Comparison of ENCODE assay signal across 8 cellular contexts in the genomic region with DNA sequence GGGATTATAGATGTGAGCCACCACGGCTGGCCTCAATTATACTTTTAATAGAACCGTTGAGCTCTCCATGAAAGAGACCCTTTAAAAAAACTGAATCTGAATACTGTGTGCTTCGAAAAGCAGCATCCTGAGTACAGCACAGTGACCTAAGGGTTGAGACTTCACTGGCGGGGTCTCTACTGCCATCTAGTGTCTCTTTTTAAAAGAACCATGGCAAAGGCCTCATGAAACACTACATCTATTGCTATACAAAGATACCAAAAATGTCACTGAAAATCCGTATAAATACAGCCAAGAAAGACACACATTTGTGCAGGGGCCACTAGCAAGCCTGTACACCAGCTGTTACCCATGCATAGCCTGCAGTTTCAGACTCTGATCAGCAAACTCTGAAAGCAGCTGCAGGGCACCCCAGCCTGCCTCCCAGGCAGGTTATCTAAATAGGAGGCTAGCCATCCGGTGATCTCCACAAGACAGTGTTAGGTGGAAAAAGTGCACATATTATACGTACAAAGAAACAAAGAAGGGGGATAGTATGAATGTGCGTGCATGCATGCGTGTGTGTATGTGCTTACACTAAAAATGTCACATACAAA. TPM values are rescaled to one million over a fixed set of nuclear protein-coding genes. Genes with fewer than 3 reads are reported as not detected.
A peak's percentile ranks its signal among the peaks of the same experiment; 100 is the strongest.
DNase-seq lines count a peak whose midpoint lies in the region; ATAC-seq, FAIRE-seq and TF ChIP-seq lines count a peak whose summit lies in the region.

No MANE protein-coding gene starts in this region.

- H3K4me3 Mint-ChIP-seq in T-cell = no peak overlapping the region

- no peaks in the 10 kb centered on the region for H3K9me3 ChIP-seq in A549

- peaks cover 33% of the 10 kb centered on the region for H3K36me3 Mint-ChIP-seq in T-cell

- no peak overlapping the region for H3K4me3 ChIP-seq in A549
- H3K4me3 ChIP-seq in kidney epithelial cell (ENCODE audit: low read depth, low read length) = no peak overlapping the region

- H3K4me1 Mint-ChIP-seq in T-cell = peaks cover 4 to 12% (median 7%) of the 10 kb centered on the region in 3 donors

- no peak for TF ChIP-seq POLR2A in A549 (IDR thresholded peaks at IDR 0.05; ENCODE audit: low read length)

- TF ChIP-seq RAD21 in A549 (conservative IDR thresholded peaks at IDR 0.05 in 1 of 2, IDR thresholded peaks at IDR 0.05 in 1 of 2) = peak; percentile 94 to 98

- peak overlapping the region; percentile 5 to 63; a peak in 4 of 6 replicates for H3K27ac ChIP-seq in A549

- TF ChIP-seq CTCF in A549 (IDR thresholded peaks at IDR 0.05) = peak; percentile 95
- peak; percentile 90 for TF ChIP-seq CTCF in GM12801 (IDR thresholded peaks at IDR 0.05; ENCODE audit: extremely low read depth, insufficient read length)
- peak; percentile 62 for TF ChIP-seq CTCF in kidney epithelial cell (IDR thresholded peaks at IDR 0.05; ENCODE audit: insufficient read depth, low read length, poor library complexity, severe bottlenecking)

- H3K27me3 ChIP-seq in kidney epithelial cell (ENCODE audit: control insufficient read depth, insufficient read depth, low read length) = no peaks in the 10 kb centered on the region

- CTCF ChIA-PET in A549 (lab: Yijun Ruan, JAX) (interaction anchor here (0.6 to 39.7 kb wide), 52 partner anchors 8 to 370 kb away, joined by 3 to 1604 read pairs (median 5); a partner anchor contains a TSS), T-cell (lab: Charles Lee) (interaction anchor here (0.6 to 1.0 kb wide), 4 partner anchors 82 to 1128 kb away, joined by 3 read pairs; no protein-coding TSS in a partner anchor)

- no peak overlapping the region for H3K4me2 ChIP-seq in A549

- peaks cover 9% of the 10 kb centered on the region for H3K4me1 ChIP-seq in A549

- peak; percentile 36 for FAIRE-seq in A549 (lab: Jason Lieb, UNC)

- peaks cover 6% of the 10 kb centered on the region for H3K36me3 ChIP-seq in kidney epithelial cell (ENCODE audit: control insufficient read depth, insufficient read depth, low read length)

- POLR2A ChIA-PET in A549 (lab: Yijun Ruan, JAX) = interaction anchor here (0.7 to 1.7 kb wide), 6 partner anchors 35 to 90 kb away, joined by 3 to 13 read pairs (median 3); no protein-coding TSS in a partner anchor
- POLR2A ChIA-PET in T-cell (lab: Charles Lee) = interaction anchor here in 1 of 2 donors (0.6 kb wide), 1 partner anchor 50 kb away, joined by 3 read pairs; a partner anchor contains a TSS

- 34% methylated on average over 9 of the region's 9 CpGs for WGBS in A549 (ENCODE audit: missing lambda C conversion rate)

- no peak overlapping the region for H3K27ac Mint-ChIP-seq in T-cell

- no peak for TF ChIP-seq EP300 in A549 (IDR thresholded peaks at IDR 0.05)

- ATAC-seq in A549 (peak; percentile 95 to 97), T-cell (replicated peaks in 1 of 4) (peak; percentile 84 to 93 (median 88)), HG03439 (IDR thresholded peaks at IDR 0.05; ENCODE audit: unreplicated experiment) (no peak)

- DNase-seq in A549 (ENCODE audit: low read depth in 1 of 2, low spot score in 1 of 2) (peak; percentile 75 to 80), NCI-H1694 (lab: John Stamatoyannopoulos, UW) (peak; percentile 53), T-cell (peak in 29 of 34 experiments; percentile 4 to 52 (median 25)), kidney epithelial cell (ENCODE audit: low read depth) (no peak)
- peak; percentile 51 for DNase-seq in central memory CD4-positive, alpha-beta T cell
- peak; percentile 7 to 21 for DNase-seq in stimulated activated CD8-positive, alpha-beta memory T cell treated with anti-CD3 and anti-CD28 coated beads, Interleukin-7, amount 100 ng/mL, for 4 hours (ENCODE audit: low read depth in 2 of 2)

- no peaks in the 10 kb centered on the region for H3K27me3 Mint-ChIP-seq in T-cell

- no peaks in the 10 kb centered on the region for H3K9me3 Mint-ChIP-seq in T-cell

TF ChIP-seq in A549, 52 proteins besides CTCF, POLR2A, EP300 and RAD21:
- TF ChIP-seq TFCP2L1 (CRISPR knock-in tag; IDR thresholded peaks at IDR 0.05) (no peak), SMC3 (IDR thresholded peaks at IDR 0.05) (peak; percentile 89)

RNA-seq across cellular contexts. Expression of a gene that starts 35.3 kb away (rescaled TPM):
- polyA plus RNA-seq in A549 (2011; rRNA removed) (101 and 130 TPM in 2 replicates), A549 (2017; fragmentation: RNase III; extraction: RNeasy Plus Mini Kit Qiagen cat#74134 plus additional on column Dnase treatment) (91.1 to 98.5 TPM (median 92.2 TPM) in 3 replicates)
- polyA plus RNA-seq in A549 (2012; cell fraction: cytosol; rRNA removed) = 115 and 145 TPM in 2 replicates
- polyA plus RNA-seq in A549 (2012; cell fraction: nucleus; rRNA removed) = 218 and 236 TPM in 2 replicates
- 165 and 281 TPM in 2 replicates for polyA minus RNA-seq in A549 (2011; rRNA and poly(A)+ RNA removed)
- total RNA-seq in T-cell (10 to 100 TPM; 79.0 to 96.1 (median 87.2) TPM), kidney epithelial cell (61.4 and 73.3 TPM in 2 replicates)

RNA-seq across cellular contexts. Expression of a gene that starts 35.4 kb away (rescaled TPM):
- polyA plus RNA-seq in A549 (2011; rRNA removed) (1.4 and 1.7 TPM in 2 replicates), A549 (2017; fragmentation: RNase III; extraction: RNeasy Plus Mini Kit Qiagen cat#74134 plus additional on column Dnase treatment) (5.4 to 7.1 TPM (median 6.3 TPM) in 3 replicates)
- 1.9 and 3.2 TPM in 2 replicates for polyA plus RNA-seq in A549 (2012; cell fraction: cytosol; rRNA removed)
- 6.9 and 10.5 TPM in 2 replicates for polyA plus RNA-seq in A549 (2012; cell fraction: nucleus; rRNA removed)
- 1.3 and 1.4 TPM in 2 replicates for polyA minus RNA-seq in A549 (2011; rRNA and poly(A)+ RNA removed)
- total RNA-seq in T-cell (1 to 10 TPM in 2 of 5 donors, under 1 TPM in 3; 0.58 to 1.5 (median 0.66) TPM), kidney epithelial cell (0.17 and 0.68 TPM in 2 replicates)

RNA-seq across cellular contexts. Expression of a gene that starts 49.5 kb away (rescaled TPM):
- polyA plus RNA-seq in A549 (2011; rRNA removed) = 5.4 and 7.2 TPM in 2 replicates
- polyA plus RNA-seq in A549 (2012; cell fraction: cytosol; rRNA removed) = 17.3 and 25.1 TPM in 2 replicates
- polyA plus RNA-seq in A549 (2012; cell fraction: nucleus; rRNA removed) = 52.4 and 75.7 TPM in 2 replicates
- 16.2 to 17.7 TPM (median 16.8 TPM) in 3 replicates for polyA plus RNA-seq in A549 (2017; fragmentation: RNase III; extraction: RNeasy Plus Mini Kit Qiagen cat#74134 plus additional on column Dnase treatment)
- 7.8 and 10.0 TPM in 2 replicates for polyA minus RNA-seq in A549 (2011; rRNA and poly(A)+ RNA removed)
- total RNA-seq in T-cell = 10 to 100 TPM; 31.7 to 62.1 (median 59.0) TPM
- total RNA-seq in kidney epithelial cell = 41.4 and 49.1 TPM in 2 replicates

RNA-seq across cellular contexts. Expression of a gene that starts 54.7 kb away (rescaled TPM):
- polyA plus RNA-seq in A549 (2011; rRNA removed) (1.0 and 1.2 TPM in 2 replicates), A549 (2017; fragmentation: RNase III; extraction: RNeasy Plus Mini Kit Qiagen cat#74134 plus additional on column Dnase treatment) (0.90 to 2.0 TPM (median 1.2 TPM) in 3 replicates)
- polyA plus RNA-seq in A549 (2012; cell fraction: cytosol; rRNA removed) = 1.5 and 3.3 TPM in 2 replicates
- polyA plus RNA-seq in A549 (2012; cell fraction: nucleus; rRNA removed) = 2.0 and 3.5 TPM in 2 replicates
- polyA minus RNA-seq in A549 (2011; rRNA and poly(A)+ RNA removed) = 1.0 and 3.3 TPM in 2 replicates
- total RNA-seq in T-cell (1 to 10 TPM in 4 of 5 donors, under 1 TPM in 1; 0.33 to 4.6 (median 1.8) TPM), kidney epithelial cell (2.2 and 5.3 TPM in 2 replicates)
